ENCODE assay signal across 8 cellular contexts in the genomic region with DNA sequence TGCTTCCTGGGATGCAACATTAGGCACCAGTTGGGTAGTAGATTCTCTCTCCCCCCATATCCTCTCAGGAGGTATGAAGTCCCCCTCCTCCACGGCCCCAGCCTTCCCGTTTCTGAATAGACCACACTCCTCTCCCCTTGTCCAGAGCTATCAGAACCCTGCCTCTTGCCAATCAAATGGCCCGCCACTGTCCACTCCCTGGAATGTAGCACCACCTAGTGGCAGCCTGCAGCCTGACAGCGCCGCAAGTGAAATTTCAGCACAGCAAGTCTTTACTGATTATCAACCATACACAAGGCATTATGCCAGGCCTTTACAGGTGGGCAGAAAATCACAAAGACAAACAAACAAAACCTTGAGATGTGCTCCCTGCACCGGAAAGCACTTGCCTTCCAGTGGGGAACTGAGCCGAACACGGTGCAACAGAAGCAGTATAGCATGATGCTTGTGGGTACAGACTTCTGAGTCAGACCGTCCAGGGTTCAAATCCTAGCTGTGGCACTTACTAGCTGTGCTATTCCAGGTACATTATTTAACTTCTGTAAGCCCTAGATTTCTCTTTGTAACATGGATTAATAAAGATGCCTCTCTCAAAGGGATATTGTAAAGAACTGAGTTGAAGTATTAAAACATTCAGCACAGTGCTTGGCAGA.
DNase-seq lines count a peak whose midpoint lies in the region; ATAC-seq, FAIRE-seq and TF ChIP-seq lines count a peak whose summit lies in the region.

No MANE protein-coding gene starts in this region.

- ATAC-seq in HG03342 (IDR thresholded peaks at IDR 0.05; ENCODE audit: unreplicated experiment): no peak

- TF ChIP-seq CTCF in 22Rv1 (IDR thresholded peaks at IDR 0.05) (peak; percentile 94), GM12875 (IDR thresholded peaks at IDR 0.05; ENCODE audit: borderline replicate concordance, insufficient read depth, low read depth, low read length) (peak; percentile 92), brain microvascular endothelial cell (IDR thresholded peaks at IDR 0.05; ENCODE audit: low read depth, low read length, missing control alignments) (peak; percentile 98), kidney (IDR thresholded peaks at IDR 0.05; ENCODE audit: borderline replicate concordance, extremely low read depth, insufficient read depth) (peak; percentile 88)

- intact Hi-C loops in kidney (cut with DNase I): no loop called here

- H3K9me3 ChIP-seq in kidney (ENCODE audit: control insufficient read depth in 1 of 2, low read length in 2 of 2): no peaks in the 10 kb centered on the region

- H3K4me1 ChIP-seq in kidney (ENCODE audit: control insufficient read depth in 1 of 2, insufficient read depth in 1 of 2, low read depth in 1 of 2, low read length in 2 of 2): no peaks in the 10 kb centered on the region

- no peak for FAIRE-seq in kidney (lab: Jason Lieb, UNC)

- DNase-seq in NCI-H1048 (lab: John Stamatoyannopoulos, UW) (peak; percentile 13), T-helper 2 cell (peak in 3 of 5 experiments; percentile 26 to 45 (median 34)), brain microvascular endothelial cell (peak; percentile 46), kidney (no peak)
- DNase-seq in stimulated activated CD4-positive, alpha-beta T cell treated with anti-CD3 and anti-CD28 coated beads, Interleukin-4, amount 100 ng/mL, for 4 hours: peak; percentile 22 to 44

- H3K27ac ChIP-seq in 22Rv1: no peak overlapping the region
- H3K27ac ChIP-seq in brain microvascular endothelial cell: no peak overlapping the region
- H3K27ac ChIP-seq in kidney (ENCODE audit: low read depth in 2 of 2, low read length in 2 of 2): no peak overlapping the region

- H3K9ac ChIP-seq in kidney (ENCODE audit: low read length in 2 of 2): no peak overlapping the region

- no peak overlapping the region for H3K4me3 ChIP-seq in GM12875 (ENCODE audit: low read depth, low read length)
- no peak overlapping the region for H3K4me3 ChIP-seq in brain microvascular endothelial cell (ENCODE audit: low read depth, low read length)
- no peak overlapping the region for H3K4me3 ChIP-seq in kidney (ENCODE audit: low read length in 2 of 2)

- H3K36me3 ChIP-seq in brain microvascular endothelial cell (replicated peaks) (no peaks in the 10 kb centered on the region), kidney (ENCODE audit: control insufficient read depth in 1 of 2, insufficient read depth in 2 of 2, low read length in 2 of 2) (no peaks in the 10 kb centered on the region)

- in situ Hi-C loops in brain microvascular endothelial cell (cut with HindIII; ENCODE audit: low pct_ligation_motif_present, low sequenced_read_pairs): no loop called here

- H3K27me3 ChIP-seq in brain microvascular endothelial cell (replicated peaks): no peaks in the 10 kb centered on the region
